ENCODE assay signal across 33 cellular contexts in genomic region chr5:11311731-11312130, GRCh38.
"Had no signal": no experiment of that assay in that cellular context is flagged by ENCODE, and none has a peak within 500 bp of the region (broad histone marks: within the 10 kb centered on the region; RNA-seq: fewer than 3 reads in every experiment).

No MANE protein-coding gene starts in this region.

- H3K9ac ChIP-seq: KMS-11 had no signal

- H3K27ac ChIP-seq: brain microvascular endothelial cell, KMS-11, SJCRH30, SK-N-MC, WERI-Rb-1 had no signal

- H3K4me2 ChIP-seq: KMS-11 had no signal

- DNase-seq: activated CD4-positive, alpha-beta memory T cell treated with anti-CD3 and anti-CD28 coated beads, Interleukin-2, amount 10 ng/mL, durations not matched to agents 7 days and 5 days; activated CD4-positive, alpha-beta T cell treated with anti-CD3 and anti-CD28 coated beads for 1 hour; activated CD4-positive, alpha-beta T cell treated with anti-CD3 and anti-CD28 coated beads for 48 hours; activated CD4-positive, CD25-positive, alpha-beta regulatory T cell; activated CD8-positive, alpha-beta memory T cell treated with anti-CD3 and anti-CD28 coated beads for 24 hours; activated CD8-positive, alpha-beta memory T cell treated with anti-CD3 and anti-CD28 coated beads, Interleukin-2, amount 10 ng/mL, durations not matched to agents 7 days and 5 days; activated CD8-positive, alpha-beta memory T cell treated with anti-CD3 and anti-CD28 coated beads, Interleukin-2, amount 50 U/mL, for 48 hours; activated effector memory CD4-positive, alpha-beta T cell treated with anti-CD3 and anti-CD28 coated beads, Interleukin-2, amount 50 U/mL, for 16 hours; activated naive CD4-positive, alpha-beta T cell; activated naive CD4-positive, alpha-beta T cell treated with anti-CD3 and anti-CD28 coated beads, Interleukin-2, amount 50 U/mL, for 16 hours; activated naive CD8-positive, alpha-beta T cell treated with anti-CD3 and anti-CD28 coated beads for 36 hours; activated T-cell treated with anti-CD3 and anti-CD28 coated beads, Interleukin-2, amount 50 U/mL, for 48 hours; amniotic stem cell; aorta; brain microvascular endothelial cell; MM.1S; MV-4-11; NCI-H1092; NCI-H146; NCI-H187; NCI-H2029 treated with DMSO at 0.1 percent for 48 hours; NCI-H2107; NCI-H2171 treated with DMSO at 0.1 percent for 48 hours; NCI-H2227 treated with DMSO at 0.1 percent for 48 hours; NCI-H524 treated with DMSO at 0.1 percent for 48 hours; SHP77; SJCRH30; T1000; WERI-Rb-1 had no signal

- H3K27me3 ChIP-seq: brain microvascular endothelial cell, SJCRH30 had no signal

- H3K9me3 Mint-ChIP-seq: activated CD4-positive, alpha-beta memory T cell treated with anti-CD3 and anti-CD28 coated beads, Interleukin-2, amount 10 ng/mL, durations not matched to agents 7 days and 5 days; activated naive CD8-positive, alpha-beta T cell treated with anti-CD3 and anti-CD28 coated beads for 36 hours; activated T-helper 17 cell treated with anti-CD3 and anti-CD28 coated beads, Interleukin-2, amount 50 U/mL, for 72 hours had no signal

- H3K36me3 ChIP-seq: brain microvascular endothelial cell, SJCRH30, WERI-Rb-1 had no signal

- H3K9me3 ChIP-seq: SJCRH30 had no signal

- ATAC-seq: activated CD8-positive, alpha-beta memory T cell treated with anti-CD3 and anti-CD28 coated beads, Interleukin-2, amount 10 ng/mL, durations not matched to agents 7 days and 5 days; activated T-helper 17 cell treated with anti-CD3 and anti-CD28 coated beads, Interleukin-2, amount 50 U/mL, for 72 hours; Panc1 had no signal

- H3K4me1 Mint-ChIP-seq: activated CD4-positive, alpha-beta memory T cell treated with anti-CD3 and anti-CD28 coated beads, Interleukin-2, amount 10 ng/mL, durations not matched to agents 7 days and 5 days; activated CD8-positive, alpha-beta memory T cell treated with anti-CD3 and anti-CD28 coated beads, Interleukin-2, amount 10 ng/mL, durations not matched to agents 7 days and 5 days; activated naive CD8-positive, alpha-beta T cell treated with anti-CD3 and anti-CD28 coated beads for 36 hours; activated T-helper 17 cell treated with anti-CD3 and anti-CD28 coated beads, Interleukin-2, amount 50 U/mL, for 72 hours had no signal

- H3K4me3 Mint-ChIP-seq: activated CD4-positive, alpha-beta memory T cell treated with anti-CD3 and anti-CD28 coated beads, Interleukin-2, amount 10 ng/mL, durations not matched to agents 7 days and 5 days; activated CD8-positive, alpha-beta memory T cell treated with anti-CD3 and anti-CD28 coated beads, Interleukin-2, amount 10 ng/mL, durations not matched to agents 7 days and 5 days; activated naive CD8-positive, alpha-beta T cell treated with anti-CD3 and anti-CD28 coated beads for 36 hours; activated T-helper 17 cell treated with anti-CD3 and anti-CD28 coated beads, Interleukin-2, amount 50 U/mL, for 72 hours had no signal

- H3K27ac Mint-ChIP-seq: activated CD4-positive, alpha-beta memory T cell treated with anti-CD3 and anti-CD28 coated beads, Interleukin-2, amount 10 ng/mL, durations not matched to agents 7 days and 5 days; activated CD8-positive, alpha-beta memory T cell treated with anti-CD3 and anti-CD28 coated beads, Interleukin-2, amount 10 ng/mL, durations not matched to agents 7 days and 5 days; activated naive CD8-positive, alpha-beta T cell treated with anti-CD3 and anti-CD28 coated beads for 36 hours; activated T-helper 17 cell treated with anti-CD3 and anti-CD28 coated beads, Interleukin-2, amount 50 U/mL, for 72 hours had no signal

- H3K4me3 ChIP-seq: SJCRH30, SK-N-MC had no signal

- H3K4me1 ChIP-seq: SJCRH30 had no signal

- H3K27me3 Mint-ChIP-seq: activated CD4-positive, alpha-beta memory T cell treated with anti-CD3 and anti-CD28 coated beads, Interleukin-2, amount 10 ng/mL, durations not matched to agents 7 days and 5 days; activated CD8-positive, alpha-beta memory T cell treated with anti-CD3 and anti-CD28 coated beads, Interleukin-2, amount 10 ng/mL, durations not matched to agents 7 days and 5 days; activated naive CD8-positive, alpha-beta T cell treated with anti-CD3 and anti-CD28 coated beads for 36 hours; activated T-helper 17 cell treated with anti-CD3 and anti-CD28 coated beads, Interleukin-2, amount 50 U/mL, for 72 hours had no signal
